In the genomic region with DNA sequence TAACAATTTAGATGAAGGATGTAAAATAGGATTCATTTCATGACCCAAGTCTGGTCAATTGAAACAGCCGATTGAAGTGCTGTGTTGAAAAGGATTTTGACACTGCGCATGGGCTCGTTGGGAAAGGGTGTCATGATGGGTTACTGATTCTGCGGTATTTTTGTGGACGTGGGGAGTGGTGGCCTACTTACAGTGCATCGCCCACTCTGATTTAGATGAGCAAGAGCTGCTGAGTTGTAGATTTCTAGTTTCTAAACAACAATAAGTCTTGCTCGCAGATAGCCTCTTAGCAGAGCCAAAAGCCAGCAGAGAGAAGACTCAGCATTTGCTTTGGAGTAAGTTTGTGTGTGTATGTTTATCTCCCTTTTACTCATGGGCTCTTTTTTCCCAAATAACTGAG, we compare ENCODE assay signal across 25 cellular contexts.
"Had no signal": no experiment of that assay in that cellular context is flagged by ENCODE, and none has a peak within 500 bp of the region (broad histone marks: within the 10 kb centered on the region; RNA-seq: fewer than 3 reads in every experiment).

No MANE protein-coding gene starts in this region.

- H3K9me3 Mint-ChIP-seq: dendritic cell treated with granulocyte-macrophage colony-stimulating factor and Interleukin-4, amounts not matched to agents 40 ng/mL and 50 ng/mL, for 4 days; nephron; neural progenitor cell; stimulated activated memory B cell treated with anti-CD40 and anti-IgM and Interleukin-4, amounts not matched to agents 10 μg/mL and 1 μg/mL and 100 μg/mL, for 72 hours; stimulated activated naive CD8-positive, alpha-beta T cell treated with anti-CD3 and anti-CD28 coated beads, Interleukin-15, amount 100 ng/mL, for 72 hours had no signal

- H3K36me3 Mint-ChIP-seq: mesothelial cell of epicardium; neural progenitor cell; stimulated activated memory B cell treated with anti-CD40 and anti-IgM and Interleukin-4, amounts not matched to agents 10 μg/mL and 1 μg/mL and 100 μg/mL, for 72 hours had no signal

- DNase-seq: effector CD8-positive, alpha-beta T cell; foreskin keratinocyte; heart left ventricle; left cardiac atrium; left lung; mesenchymal stem cell; naive thymus-derived CD4-positive, alpha-beta T cell; right lobe of liver; small intestine; stimulated activated CD4-positive, alpha-beta T cell treated with anti-CD3 and anti-CD28 coated beads, Interleukin-15, amount 100 ng/mL, for 24 hours; stimulated activated CD4-positive, alpha-beta T cell treated with anti-CD3 and anti-CD28 coated beads, Interleukin-2, amount 100 ng/mL, for 48 hours; stimulated activated naive CD8-positive, alpha-beta T cell treated with anti-CD3 and anti-CD28 coated beads, Interleukin-15, amount 100 ng/mL, for 72 hours; trophoblast cell had no signal

- ATAC-seq: foreskin keratinocyte; gastroesophageal sphincter; heart left ventricle; left cardiac atrium; left lung; naive thymus-derived CD4-positive, alpha-beta T cell; right lobe of liver; stimulated activated memory B cell treated with anti-CD40 and anti-IgM and Interleukin-4, amounts not matched to agents 10 μg/mL and 1 μg/mL and 100 μg/mL, for 72 hours; stimulated activated naive CD8-positive, alpha-beta T cell treated with anti-CD3 and anti-CD28 coated beads, Interleukin-15, amount 100 ng/mL, for 72 hours had no signal

- H3K9me3 ChIP-seq: esophagus muscularis mucosa, gastroesophageal sphincter, heart left ventricle, left lung, right lobe of liver, suprapubic skin, vagina had no signal

- H3K27me3 Mint-ChIP-seq: dendritic cell treated with granulocyte-macrophage colony-stimulating factor and Interleukin-4, amounts not matched to agents 40 ng/mL and 50 ng/mL, for 4 days; naive thymus-derived CD4-positive, alpha-beta T cell; progenitor cell of endocrine pancreas; stimulated activated memory B cell treated with anti-CD40 and anti-IgM and Interleukin-4, amounts not matched to agents 10 μg/mL and 1 μg/mL and 100 μg/mL, for 72 hours; stimulated activated naive CD8-positive, alpha-beta T cell treated with anti-CD3 and anti-CD28 coated beads, Interleukin-15, amount 100 ng/mL, for 72 hours had no signal

- H3K4me3 Mint-ChIP-seq: dendritic cell treated with granulocyte-macrophage colony-stimulating factor and Interleukin-4, amounts not matched to agents 40 ng/mL and 50 ng/mL, for 4 days; mesothelial cell of epicardium; naive thymus-derived CD4-positive, alpha-beta T cell; nephron; neural progenitor cell; stimulated activated memory B cell treated with anti-CD40 and anti-IgM and Interleukin-4, amounts not matched to agents 10 μg/mL and 1 μg/mL and 100 μg/mL, for 72 hours; stimulated activated naive CD8-positive, alpha-beta T cell treated with anti-CD3 and anti-CD28 coated beads, Interleukin-15, amount 100 ng/mL, for 72 hours had no signal

- H3K27ac Mint-ChIP-seq: dendritic cell treated with granulocyte-macrophage colony-stimulating factor and Interleukin-4, amounts not matched to agents 40 ng/mL and 50 ng/mL, for 4 days; mesothelial cell of epicardium; naive thymus-derived CD4-positive, alpha-beta T cell; nephron; neural progenitor cell; progenitor cell of endocrine pancreas; stimulated activated memory B cell treated with anti-CD40 and anti-IgM and Interleukin-4, amounts not matched to agents 10 μg/mL and 1 μg/mL and 100 μg/mL, for 72 hours; stimulated activated naive CD8-positive, alpha-beta T cell treated with anti-CD3 and anti-CD28 coated beads, Interleukin-15, amount 100 ng/mL, for 72 hours had no signal

- H3K27me3 ChIP-seq: esophagus muscularis mucosa, foreskin keratinocyte, gastroesophageal sphincter, heart left ventricle, hepatocyte, left lung, neural progenitor cell, right lobe of liver, suprapubic skin, vagina had no signal

- H3K4me1 Mint-ChIP-seq: naive thymus-derived CD4-positive, alpha-beta T cell; stimulated activated memory B cell treated with anti-CD40 and anti-IgM and Interleukin-4, amounts not matched to agents 10 μg/mL and 1 μg/mL and 100 μg/mL, for 72 hours; stimulated activated naive CD8-positive, alpha-beta T cell treated with anti-CD3 and anti-CD28 coated beads, Interleukin-15, amount 100 ng/mL, for 72 hours had no signal

- H3K27ac ChIP-seq: esophagus muscularis mucosa, foreskin keratinocyte, gastroesophageal sphincter, heart left ventricle, hepatocyte, left lung, neural progenitor cell, parathyroid adenoma, right lobe of liver, suprapubic skin, vagina had no signal
